Comparison of ENCODE assay signal across 19 cellular contexts in the genomic region with DNA sequence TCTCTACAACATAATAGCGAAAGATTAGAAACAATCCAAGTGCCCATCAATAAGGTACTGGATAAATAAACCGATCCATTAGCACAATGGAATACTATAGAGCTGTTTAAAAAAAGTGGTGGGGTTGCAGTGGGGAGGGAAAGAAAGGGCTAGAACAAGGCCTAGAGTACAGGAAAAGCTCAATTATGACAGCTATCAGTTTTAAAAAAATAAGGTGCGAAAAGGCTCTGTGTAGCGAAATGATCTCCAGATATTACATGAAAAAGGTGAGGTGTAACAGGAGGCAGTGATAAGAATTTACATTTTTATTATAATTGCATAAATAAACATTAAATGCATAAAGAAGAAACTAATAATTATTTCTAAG. TPM values are rescaled to one million over a fixed set of nuclear protein-coding genes. Genes with fewer than 3 reads are reported as not detected.
A peak's percentile ranks its signal among the peaks of the same experiment; 100 is the strongest.
DNase-seq lines count a peak whose midpoint lies in the region; ATAC-seq and TF ChIP-seq lines count a peak whose summit lies in the region.
"Had no signal": no experiment of that assay in that cellular context is flagged by ENCODE, and none has a peak within 500 bp of the region (broad histone marks: within the 10 kb centered on the region; RNA-seq: fewer than 3 reads in every experiment).

No MANE protein-coding gene starts in this region.

- no peaks in the 10 kb centered on the region for H3K4me1 ChIP-seq in CD4-positive, CD25-positive, alpha-beta regulatory T cell (ENCODE audit: control insufficient read depth, insufficient read depth, low read length, poor library complexity, severe bottlenecking)
- peaks cover 10% of the 10 kb centered on the region for H3K4me1 ChIP-seq in Caco-2

- TF ChIP-seq CTCF in WTC11 (IDR thresholded peaks at IDR 0.05) (no peak), Caco-2 (IDR thresholded peaks at IDR 0.05; ENCODE audit: insufficient read depth in 1 of 2, low read depth in 1 of 2, low read length in 1 of 2, severe bottlenecking in 1 of 2, unreplicated experiment in 1 of 2) (no peak)

- CTCF ChIA-PET in WTC11 (lab: Charles Lee) = interaction anchor here (0.5 kb wide), 1 partner anchor 708 kb away, joined by 3 read pairs; no protein-coding TSS in a partner anchor
- CTCF ChIA-PET in Caco-2 (lab: Charles Lee) = no interaction called here

- H3K4me3 ChIP-seq in CD4-positive, CD25-positive, alpha-beta regulatory T cell (ENCODE audit: low read depth, low read length) = no peak overlapping the region
- H3K4me3 ChIP-seq in Caco-2 (ENCODE audit: low read depth, low read length) = no peak overlapping the region
- H3K4me3 ChIP-seq: A549, BLaER1, K562 had no signal

- H3K36me3 ChIP-seq in CD4-positive, CD25-positive, alpha-beta regulatory T cell (ENCODE audit: control insufficient read depth, insufficient read depth, low read length) = no peaks in the 10 kb centered on the region
- H3K36me3 ChIP-seq in Caco-2 (ENCODE audit: control insufficient read depth, insufficient read depth, low read length) = no peaks in the 10 kb centered on the region
- H3K36me3 ChIP-seq: BLaER1 had no signal

- no peak for ATAC-seq in CD4-positive, CD25-positive, alpha-beta regulatory T cell (ENCODE audit: low read depth in 2 of 2)
- no peak for ATAC-seq in WTC11
- peak; percentile 67 for ATAC-seq in effector memory CD8-positive, alpha-beta T cell (replicated peaks)
- ATAC-seq in stimulated activated effector memory CD8-positive, alpha-beta T cell treated with anti-CD3 and anti-CD28 coated beads, Interleukin-12 subunit alpha, Interleukin-12 subunit beta, amount 100 ng/mL, for 72 hours = no peak
- ATAC-seq: A549, K562 had no signal

- H3K27me3 ChIP-seq in CD4-positive, CD25-positive, alpha-beta regulatory T cell (ENCODE audit: control insufficient read depth, insufficient read depth, low read length) = no peaks in the 10 kb centered on the region
- H3K27me3 ChIP-seq in Caco-2 (replicated peaks; ENCODE audit: control insufficient read depth, insufficient read depth, low read length) = no peaks in the 10 kb centered on the region
- H3K27me3 ChIP-seq: BLaER1 had no signal

- H3K9me3 Mint-ChIP-seq in CD4-positive, CD25-positive, alpha-beta regulatory T cell = no peaks in the 10 kb centered on the region
- no peaks in the 10 kb centered on the region for H3K9me3 Mint-ChIP-seq in WTC11
- no peaks in the 10 kb centered on the region for H3K9me3 Mint-ChIP-seq in effector memory CD8-positive, alpha-beta T cell
- H3K9me3 Mint-ChIP-seq in stimulated activated effector memory CD8-positive, alpha-beta T cell treated with anti-CD3 and anti-CD28 coated beads, Interleukin-12 subunit alpha, Interleukin-12 subunit beta, amount 100 ng/mL, for 72 hours = no peaks in the 10 kb centered on the region
- no peaks in the 10 kb centered on the region for H3K9me3 Mint-ChIP-seq in Caco-2 (ENCODE audit: unreplicated experiment)
- H3K9me3 Mint-ChIP-seq: H9 had no signal

- H3K4me3 Mint-ChIP-seq in CD4-positive, CD25-positive, alpha-beta regulatory T cell = no peak overlapping the region
- H3K4me3 Mint-ChIP-seq in WTC11 (no peak overlapping the region), Caco-2 (ENCODE audit: unreplicated experiment) (no peak overlapping the region)
- peak overlapping the region; percentile 68 to 70 for H3K4me3 Mint-ChIP-seq in effector memory CD8-positive, alpha-beta T cell
- H3K4me3 Mint-ChIP-seq in stimulated activated effector memory CD8-positive, alpha-beta T cell treated with anti-CD3 and anti-CD28 coated beads, Interleukin-12 subunit alpha, Interleukin-12 subunit beta, amount 100 ng/mL, for 72 hours = peak overlapping the region; percentile 65
- H3K4me3 Mint-ChIP-seq: CD14-positive monocyte, H9 had no signal

- H3K9me3 ChIP-seq in CD4-positive, CD25-positive, alpha-beta regulatory T cell (ENCODE audit: control insufficient read depth in 2 of 2, low read length in 2 of 2) = no peaks in the 10 kb centered on the region
- H3K9me3 ChIP-seq in Caco-2 = no peaks in the 10 kb centered on the region
- H3K9me3 ChIP-seq: A549, BLaER1 had no signal

- no peaks in the 10 kb centered on the region for H3K36me3 Mint-ChIP-seq in CD4-positive, CD25-positive, alpha-beta regulatory T cell
- no peaks in the 10 kb centered on the region for H3K36me3 Mint-ChIP-seq in WTC11
- peaks cover 14% of the 10 kb centered on the region for H3K36me3 Mint-ChIP-seq in effector memory CD8-positive, alpha-beta T cell (ENCODE audit: insufficient read depth)
- no peaks in the 10 kb centered on the region for H3K36me3 Mint-ChIP-seq in stimulated activated effector memory CD8-positive, alpha-beta T cell treated with anti-CD3 and anti-CD28 coated beads, Interleukin-12 subunit alpha, Interleukin-12 subunit beta, amount 100 ng/mL, for 72 hours
- no peaks in the 10 kb centered on the region for H3K36me3 Mint-ChIP-seq in Caco-2 (ENCODE audit: insufficient read depth, unreplicated experiment)
- H3K36me3 Mint-ChIP-seq: CD14-positive monocyte had no signal

- POLR2A ChIA-PET in WTC11 (lab: Charles Lee) = no interaction called here
- POLR2A ChIA-PET in Caco-2 (lab: Charles Lee) = no interaction called here

- no peaks in the 10 kb centered on the region for H3K27me3 Mint-ChIP-seq in CD4-positive, CD25-positive, alpha-beta regulatory T cell
- H3K27me3 Mint-ChIP-seq in WTC11 (ENCODE audit: low read depth) = no peaks in the 10 kb centered on the region
- H3K27me3 Mint-ChIP-seq in effector memory CD8-positive, alpha-beta T cell = no peaks in the 10 kb centered on the region
- no peaks in the 10 kb centered on the region for H3K27me3 Mint-ChIP-seq in Caco-2 (ENCODE audit: insufficient read depth, unreplicated experiment)

- intact Hi-C loops in posterior vena cava (cut with DNase I) = no loop called here
- intact Hi-C loops in Caco-2 (cut with micrococcal nuclease; ENCODE audit: unreplicated experiment) = no loop called here

- H3K4me1 Mint-ChIP-seq in CD4-positive, CD25-positive, alpha-beta regulatory T cell = peaks cover 0 to 15% (median 12%) of the 10 kb centered on the region in 4 donors
- peaks cover 29% of the 10 kb centered on the region for H3K4me1 Mint-ChIP-seq in WTC11
- peaks cover 16 to 36% of the 10 kb centered on the region in 2 donors for H3K4me1 Mint-ChIP-seq in effector memory CD8-positive, alpha-beta T cell (ENCODE audit: low read depth in 2 of 2)
- peaks cover 37% of the 10 kb centered on the region for H3K4me1 Mint-ChIP-seq in stimulated activated effector memory CD8-positive, alpha-beta T cell treated with anti-CD3 and anti-CD28 coated beads, Interleukin-12 subunit alpha, Interleukin-12 subunit beta, amount 100 ng/mL, for 72 hours
- peaks cover 30% of the 10 kb centered on the region for H3K4me1 Mint-ChIP-seq in Caco-2 (ENCODE audit: low read depth, unreplicated experiment)

- BruUV-seq in Caco-2 (replicated peaks; lab: Mats Ljungman, UMichigan) = no TSS peak

- peak overlapping the region in 2 of 3 donors; percentile 7 to 28 for H3K27ac Mint-ChIP-seq in CD4-positive, CD25-positive, alpha-beta regulatory T cell
- H3K27ac Mint-ChIP-seq in WTC11 (peak overlapping the region; percentile 54), Caco-2 (ENCODE audit: unreplicated experiment) (no peak overlapping the region)
- H3K27ac Mint-ChIP-seq in effector memory CD8-positive, alpha-beta T cell = peak overlapping the region; percentile 88 to 94
- H3K27ac Mint-ChIP-seq in stimulated activated effector memory CD8-positive, alpha-beta T cell treated with anti-CD3 and anti-CD28 coated beads, Interleukin-12 subunit alpha, Interleukin-12 subunit beta, amount 100 ng/mL, for 72 hours = no peak overlapping the region
- H3K27ac Mint-ChIP-seq: CD14-positive monocyte had no signal

- H3K27ac ChIP-seq in CD4-positive, CD25-positive, alpha-beta regulatory T cell (ENCODE audit: insufficient read depth, low read length, poor library complexity, severe bottlenecking) = no peak overlapping the region
- H3K27ac ChIP-seq: 22Rv1, A549, BLaER1 had no signal

- DNase-seq in CD4-positive, CD25-positive, alpha-beta regulatory T cell = no peak
- no peak for DNase-seq in WTC11 (ENCODE audit: low spot score)
- no peak for DNase-seq in effector memory CD8-positive, alpha-beta T cell
- no peak for DNase-seq in stimulated activated effector memory CD8-positive, alpha-beta T cell treated with anti-CD3 and anti-CD28 coated beads, Interleukin-12 subunit alpha, Interleukin-12 subunit beta, amount 100 ng/mL, for 72 hours (ENCODE audit: low spot score in 2 of 2)
- DNase-seq in posterior vena cava (ENCODE audit: low spot score) = no peak
- no peak for DNase-seq in Caco-2
- DNase-seq in MV-4-11 (lab: John Stamatoyannopoulos, UW) = no peak
- DNase-seq: Calu3, DMS 273 treated with DMSO at 0.1 percent for 48 hours, DMS53, DND-41, EL, H9, IMR-90 had no signal

TF ChIP-seq in WTC11, 78 proteins besides CTCF, POLR2A, EP300 and RAD21 (continues in another document):
- TF ChIP-seq, protein P1, sequence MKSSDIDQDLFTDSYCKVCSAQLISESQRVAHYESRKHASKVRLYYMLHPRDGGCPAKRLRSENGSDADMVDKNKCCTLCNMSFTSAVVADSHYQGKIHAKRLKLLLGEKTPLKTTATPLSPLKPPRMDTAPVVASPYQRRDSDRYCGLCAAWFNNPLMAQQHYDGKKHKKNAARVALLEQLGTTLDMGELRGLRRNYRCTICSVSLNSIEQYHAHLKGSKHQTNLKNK (CRISPR knock-in tag; IDR thresholded peaks at IDR 0.05) = no peak
- TF ChIP-seq, protein P2, sequence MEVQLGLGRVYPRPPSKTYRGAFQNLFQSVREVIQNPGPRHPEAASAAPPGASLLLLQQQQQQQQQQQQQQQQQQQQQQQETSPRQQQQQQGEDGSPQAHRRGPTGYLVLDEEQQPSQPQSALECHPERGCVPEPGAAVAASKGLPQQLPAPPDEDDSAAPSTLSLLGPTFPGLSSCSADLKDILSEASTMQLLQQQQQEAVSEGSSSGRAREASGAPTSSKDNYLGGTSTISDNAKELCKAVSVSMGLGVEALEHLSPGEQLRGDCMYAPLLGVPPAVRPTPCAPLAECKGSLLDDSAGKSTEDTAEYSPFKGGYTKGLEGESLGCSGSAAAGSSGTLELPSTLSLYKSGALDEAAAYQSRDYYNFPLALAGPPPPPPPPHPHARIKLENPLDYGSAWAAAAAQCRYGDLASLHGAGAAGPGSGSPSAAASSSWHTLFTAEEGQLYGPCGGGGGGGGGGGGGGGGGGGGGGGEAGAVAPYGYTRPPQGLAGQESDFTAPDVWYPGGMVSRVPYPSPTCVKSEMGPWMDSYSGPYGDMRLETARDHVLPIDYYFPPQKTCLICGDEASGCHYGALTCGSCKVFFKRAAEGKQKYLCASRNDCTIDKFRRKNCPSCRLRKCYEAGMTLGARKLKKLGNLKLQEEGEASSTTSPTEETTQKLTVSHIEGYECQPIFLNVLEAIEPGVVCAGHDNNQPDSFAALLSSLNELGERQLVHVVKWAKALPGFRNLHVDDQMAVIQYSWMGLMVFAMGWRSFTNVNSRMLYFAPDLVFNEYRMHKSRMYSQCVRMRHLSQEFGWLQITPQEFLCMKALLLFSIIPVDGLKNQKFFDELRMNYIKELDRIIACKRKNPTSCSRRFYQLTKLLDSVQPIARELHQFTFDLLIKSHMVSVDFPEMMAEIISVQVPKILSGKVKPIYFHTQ (CRISPR knock-in tag; IDR thresholded peaks at IDR 0.05) = no peak
- TF ChIP-seq ZNF317 (CRISPR knock-in tag; IDR thresholded peaks at IDR 0.05; ENCODE audit: borderline replicate concordance, low read depth) = no peak

RNA-seq across cellular contexts. Expression of a gene that starts 30.8 kb away (rescaled TPM):
- total RNA-seq in CD4-positive, CD25-positive, alpha-beta regulatory T cell = 14.3 TPM
- polyA plus RNA-seq in CD4-positive, CD25-positive, alpha-beta regulatory T cell = 1 to 10 TPM; 1.4 to 4.0 (median 3.3) TPM
- 11.8 to 13.2 TPM (median 12.5 TPM) in 3 replicates for total RNA-seq in WTC11 (2021)
- total RNA-seq in posterior vena cava = 10 to 100 TPM; 31.5 to 35.4 TPM
- total RNA-seq in Caco-2 (2022) = 27.8 and 29.1 TPM in 2 replicates

Comparison
In these comparisons a context has a peak if more than half of its experiments do, and no peak if none do; other contexts are left out.
1. H3K27ac Mint-ChIP-seq: peak in CD4-positive, CD25-positive, alpha-beta regulatory T cell (2 of 3), WTC11 (single experiment) and effector memory CD8-positive, alpha-beta T cell (2 of 2); none in stimulated activated effector memory CD8-positive, alpha-beta T cell treated with anti-CD3 and anti-CD28 coated beads, Interleukin-12 subunit alpha, Interleukin-12 subunit beta, amount 100 ng/mL, for 72 hours (single experiment) and Caco-2 (single experiment).
2. H3K4me3 Mint-ChIP-seq: peak in effector memory CD8-positive, alpha-beta T cell (2 of 2) and stimulated activated effector memory CD8-positive, alpha-beta T cell treated with anti-CD3 and anti-CD28 coated beads, Interleukin-12 subunit alpha, Interleukin-12 subunit beta, amount 100 ng/mL, for 72 hours (single experiment); none in CD4-positive, CD25-positive, alpha-beta regulatory T cell (0 of 4), WTC11 (single experiment) and Caco-2 (single experiment).